Comparison of ENCODE assay signal across 9 cellular contexts in the genomic region with DNA sequence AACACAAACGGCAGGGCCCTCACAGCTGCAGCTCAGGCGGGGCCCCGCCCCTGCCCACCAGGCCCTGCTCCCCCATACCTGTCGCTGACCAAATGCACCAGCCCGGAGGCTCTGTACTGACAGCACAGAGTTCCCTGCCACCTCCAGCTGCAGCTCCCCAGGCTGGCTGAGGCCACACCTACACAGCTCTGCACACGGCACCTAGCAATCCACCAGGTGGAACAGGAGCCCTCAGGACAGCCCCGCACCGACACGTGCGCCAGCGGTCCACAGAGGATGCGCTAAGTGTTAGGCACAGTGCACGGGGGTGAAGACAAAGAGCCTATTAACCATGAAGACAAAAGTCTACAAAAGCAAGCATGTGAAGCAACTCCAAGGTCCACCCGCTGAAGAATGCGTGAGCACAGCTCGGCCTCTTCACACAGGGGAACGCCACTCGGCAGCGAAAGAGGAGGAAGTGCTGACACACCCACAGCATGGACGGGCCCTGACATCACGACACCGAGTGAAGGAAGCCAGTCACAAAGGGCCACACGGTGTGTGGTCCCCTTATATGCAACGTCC. TPM values are rescaled to one million over a fixed set of nuclear protein-coding genes. Genes with fewer than 3 reads are reported as not detected.
DNase-seq lines count a peak whose midpoint lies in the region; ATAC-seq, FAIRE-seq and TF ChIP-seq lines count a peak whose summit lies in the region.
"Had no signal": no experiment of that assay in that cellular context is flagged by ENCODE, and none has a peak within 500 bp of the region (broad histone marks: within the 10 kb centered on the region; RNA-seq: fewer than 3 reads in every experiment).

No MANE protein-coding gene starts in this region.

- in situ Hi-C loops in mammary epithelial cell (cut with MboI; ENCODE audit: low sequenced_read_pairs in 2 of 2): no loop called here
- in situ Hi-C loops in HepG2 (cut with HindIII; ENCODE audit: extremely low pct_ligation_motif_present, low pct_unique_long_range_greater_than_20kb): no loop called here

- peaks cover 5% of the 10 kb centered on the region for H4K20me1 ChIP-seq in mammary epithelial cell (ENCODE audit: insufficient read depth, low read length)
- peaks cover 75% of the 10 kb centered on the region for H4K20me1 ChIP-seq in HepG2 (ENCODE audit: insufficient read depth, low read length)
- H4K20me1 ChIP-seq in osteoblast (ENCODE audit: insufficient read depth, low read length): peaks cover 60% of the 10 kb centered on the region

- H3K79me2 ChIP-seq in mammary epithelial cell (ENCODE audit: insufficient read depth, low read length): peaks cover 88% of the 10 kb centered on the region
- H3K79me2 ChIP-seq in HepG2 (ENCODE audit: insufficient read depth, low read length): peaks cover 94% of the 10 kb centered on the region
- peaks cover 90% of the 10 kb centered on the region for H3K79me2 ChIP-seq in osteoblast (ENCODE audit: insufficient read depth, low read length)

- POLR2A ChIA-PET in HepG2 (lab: Yijun Ruan, JAX): interaction anchor here (0.7 to 3.3 kb wide), 10 partner anchors 12 to 105 kb away, joined by 3 to 15 read pairs (median 8); partner anchors contain the start of gene FBXO31

- H3K9ac ChIP-seq in mammary epithelial cell (ENCODE audit: insufficient read depth, low read length): no peak overlapping the region
- peak overlapping the region; percentile 18 for H3K9ac ChIP-seq in HepG2 (ENCODE audit: insufficient read depth, low read depth, low read length)

- dilution Hi-C loops in mammary epithelial cell (cut with HindIII; ENCODE audit: low sequenced_read_pairs): no loop called here

- ATAC-seq in HepG2 (peak; percentile 87), HG02610 (IDR thresholded peaks at IDR 0.05; ENCODE audit: unreplicated experiment) (no peak), GM21825 (IDR thresholded peaks at IDR 0.05; ENCODE audit: unreplicated experiment) (no peak), HG03135 (IDR thresholded peaks at IDR 0.05; ENCODE audit: unreplicated experiment) (no peak)

- peaks cover 65% of the 10 kb centered on the region for H3K4me1 ChIP-seq in mammary epithelial cell (ENCODE audit: insufficient read depth, low read length)
- H3K4me1 ChIP-seq in HepG2 (ENCODE audit: insufficient read depth, low read length): peaks cover 72% of the 10 kb centered on the region
- H3K4me1 ChIP-seq in osteoblast (ENCODE audit: insufficient read depth, low read length): peaks cover 34% of the 10 kb centered on the region

- peak; percentile 87 for FAIRE-seq in HepG2 (lab: Jason Lieb, UNC)

- TF ChIP-seq POLR2A in HepG2 (IDR thresholded peaks at IDR 0.05; ENCODE audit: insufficient read depth in 1 of 2, low read depth in 2 of 2, low read length in 2 of 2): peak in 1 of 2 experiments; percentile 38; a peak in 1 of 4 replicates

- TF ChIP-seq EP300 in HepG2 (IDR thresholded peaks at IDR 0.05; ENCODE audit: low read depth in 2 of 2, low read length in 2 of 2) (peak in 1 of 2 experiments; percentile 18; a peak in 1 of 4 replicates), HepG2 (CRISPR knock-in tag; IDR thresholded peaks at IDR 0.05; ENCODE audit: borderline replicate concordance) (peak; percentile 57)

- intact Hi-C loops in mammary epithelial cell (cut with micrococcal nuclease): loop anchor here (1.0 kb wide), 1 partner anchor 26 kb away; no protein-coding TSS in a partner anchor
- intact Hi-C loops in HepG2 (cut with micrococcal nuclease; ENCODE audit: unreplicated experiment): loop anchor here (1.0 to 10.0 kb wide), 2 partner anchors 26 to 103 kb away; partner anchors contain the start of gene FBXO31

- 0 out of 2 replicates have a peak, but pooled peaks have one; percentile 8 for TF ChIP-seq RAD21 in HepG2 (CRISPR knock-in tag; IDR thresholded peaks at IDR 0.05)

- TF ChIP-seq CTCF in mammary epithelial cell (conservative IDR thresholded peaks at IDR 0.05 in 1 of 2, IDR thresholded peaks at IDR 0.05 in 1 of 2; ENCODE audit: extremely low read depth in 1 of 2, insufficient read depth in 1 of 2, low read depth in 1 of 2, low read length in 2 of 2) (no peak), HepG2 (CRISPR knock-in tag; IDR thresholded peaks at IDR 0.05) (peak; percentile 51), osteoblast (IDR thresholded peaks at IDR 0.05; ENCODE audit: extremely low read depth, low read depth, low read length) (no peak)

- BruUV-seq in mammary epithelial cell (replicated peaks; lab: Mats Ljungman, UMichigan) (no TSS peak), HepG2 (replicated peaks; lab: Mats Ljungman, UMichigan) (no TSS peak)

- H3K4me2 ChIP-seq in mammary epithelial cell (ENCODE audit: insufficient read depth, low read depth, low read length) (peak overlapping the region; percentile 69), HepG2 (ENCODE audit: low read depth, low read length) (peak overlapping the region; percentile 94), osteoblast (ENCODE audit: insufficient read depth, low read length) (no peak overlapping the region)

- H3K27ac ChIP-seq in mammary epithelial cell (ENCODE audit: insufficient read depth, low read depth, low read length) (peak overlapping the region; percentile 32), HepG2 (ENCODE audit: extremely low read length, insufficient read depth, low read length) (peak overlapping the region; percentile 60), osteoblast (ENCODE audit: low read depth, low read length) (no peak overlapping the region)

- H3K27me3 ChIP-seq in mammary epithelial cell (ENCODE audit: insufficient read depth, low read length) (no peaks in the 10 kb centered on the region), HepG2 (ENCODE audit: control insufficient read depth in 1 of 2, insufficient read depth in 2 of 2, low read length in 2 of 2) (no peaks in the 10 kb centered on the region), osteoblast (ENCODE audit: insufficient read depth, low read length) (no peaks in the 10 kb centered on the region)

- WGBS in mammary epithelial cell (ENCODE audit: low coverage, missing lambda C conversion rate): 0% methylated on average over 7 of the region's 24 CpGs
- WGBS in HepG2 (ENCODE audit: low lambda C conversion rate): under 1% methylated on average over 23 of the region's 24 CpGs

- CTCF ChIA-PET in mammary epithelial cell (lab: Charles Lee; ENCODE audit: low non-redundant PET): interaction anchor here (0.6 kb wide), 1 partner anchor 305 kb away, joined by 3 read pairs; no protein-coding TSS in a partner anchor
- CTCF ChIA-PET in HepG2 (lab: Yijun Ruan, JAX; ENCODE audit: low intra/inter-chr PET ratio, low total read pairs): interaction anchor here (0.8 kb wide), 1 partner anchor 149 kb away, joined by 3 read pairs; no protein-coding TSS in a partner anchor

- DNase-seq in COLO668 (lab: John Stamatoyannopoulos, UW; ENCODE audit: unreplicated experiment) (peak; percentile 94), NCI-H187 treated with DMSO at 0.1 percent for 48 hours (lab: John Stamatoyannopoulos, UW) (peak; percentile 14), mammary epithelial cell (peak; percentile 88), HepG2 (ENCODE audit: low spot score) (peak; percentile 97), osteoblast (ENCODE audit: insufficient read length, low spot score, missing footprints) (no peak)
- DNase-seq: naive B cell had no signal

- H3K9me3 ChIP-seq in mammary epithelial cell (replicated peaks; ENCODE audit: insufficient read depth, low read length) (no peaks in the 10 kb centered on the region), HepG2 (ENCODE audit: low read length) (no peaks in the 10 kb centered on the region), osteoblast (ENCODE audit: low read depth, low read length) (no peaks in the 10 kb centered on the region)

- H3K4me3 ChIP-seq in mammary epithelial cell (replicated peaks in 1 of 3; ENCODE audit: insufficient read depth in 1 of 3, low read depth in 2 of 3, low read length in 3 of 3) (peak overlapping the region; percentile 15 to 49 (median 40)), HepG2 (replicated peaks in 1 of 3; ENCODE audit: insufficient read depth in 1 of 3, low read depth in 2 of 3, low read length in 3 of 3) (peak overlapping the region; percentile 38 to 54 (median 50); a peak in 5 of 6 replicates), osteoblast (ENCODE audit: insufficient read depth, low read length) (no peak overlapping the region)

- H2AFZ ChIP-seq in mammary epithelial cell (ENCODE audit: low read depth, low read length) (peak overlapping the region; percentile 85), HepG2 (ENCODE audit: low read length) (no peak overlapping the region), osteoblast (ENCODE audit: low read length) (no peak overlapping the region)

- H3K36me3 ChIP-seq in mammary epithelial cell (ENCODE audit: insufficient read depth, low read length) (no peaks in the 10 kb centered on the region), HepG2 (replicated peaks in 1 of 2; ENCODE audit: control insufficient read depth in 1 of 2, insufficient read depth in 2 of 2, low read length in 2 of 2) (peaks cover 2 to 4% of the 10 kb centered on the region in 2 experiments; a peak in 4 of 5 replicates), osteoblast (ENCODE audit: insufficient read depth, low read length) (no peaks in the 10 kb centered on the region)

RNA-seq across cellular contexts. Expression of gene ZCCHC14, which starts 5.4 kb away (rescaled TPM):
- 10 to 100 TPM in 1 of 2 donors, 1 to 10 TPM in 1; 7.0 to 15.8 TPM for total RNA-seq in mammary epithelial cell
- polyA plus RNA-seq in mammary epithelial cell: 4.7 TPM
- 8.1 TPM for polyA minus RNA-seq in mammary epithelial cell
- 12.5 and 20.4 TPM in 2 replicates for total RNA-seq in HepG2 (2016; rRNA removed; fragmentation: Illumina TruSeq; extraction: Trizol)
- 10.4 and 15.8 TPM in 2 replicates for total RNA-seq in HepG2 (2016; cell fraction: cytosol; rRNA removed; fragmentation: Illumina TruSeq; extraction: Trizol; ENCODE audit: low read depth)
- total RNA-seq in HepG2 (2016; cell fraction: insoluble cytoplasmic fraction; rRNA removed; fragmentation: Illumina TruSeq; extraction: Trizol): 11.4 and 19.2 TPM in 2 replicates
- 9.4 and 10.4 TPM in 2 replicates for total RNA-seq in HepG2 (2016; cell fraction: membrane; rRNA removed; fragmentation: Illumina TruSeq; extraction: Trizol)
- total RNA-seq in HepG2 (2016; cell fraction: nucleus; rRNA removed; fragmentation: Illumina TruSeq; extraction: Trizol): 21.7 and 25.2 TPM in 2 replicates
- 12.4 and 13.9 TPM in 2 replicates for polyA plus RNA-seq in HepG2 (2011; rRNA removed)
- 7.2 and 8.1 TPM in 2 replicates for polyA plus RNA-seq in HepG2 (2011; cell fraction: cytosol; rRNA removed)
- 44.4 and 55.9 TPM in 2 replicates for polyA plus RNA-seq in HepG2 (2011; cell fraction: nucleus; rRNA removed)
- 24.9 and 25.6 TPM in 2 replicates for polyA plus RNA-seq in HepG2 (2012)
- 0.75 and 0.90 TPM in 2 replicates for polyA plus RNA-seq in HepG2 (2016; cell fraction: cytosol; fragmentation: Illumina TruSeq; extraction: Trizol; ENCODE audit: low read depth)
- polyA plus RNA-seq in HepG2 (2016; cell fraction: insoluble cytoplasmic fraction; fragmentation: Illumina TruSeq; extraction: Trizol; ENCODE audit: low read depth): 19.5 and 24.4 TPM in 2 replicates
- polyA plus RNA-seq in HepG2 (2016; cell fraction: membrane; fragmentation: Illumina TruSeq; extraction: Trizol; ENCODE audit: low read depth): 3.1 and 3.9 TPM in 2 replicates
- 46.5 and 48.4 TPM in 2 replicates for polyA plus RNA-seq in HepG2 (2016; cell fraction: nucleus; fragmentation: Illumina TruSeq; extraction: Trizol; ENCODE audit: insufficient read depth, low read depth)
- 16.6 and 28.7 TPM in 2 replicates for polyA minus RNA-seq in HepG2 (2011; rRNA and poly(A)+ RNA removed; ENCODE audit: low replicate concordance)
- 20.6 and 23.9 TPM in 2 replicates for polyA minus RNA-seq in HepG2 (2011; cell fraction: cytosol; rRNA and poly(A)+ RNA removed)
- 24.0 and 26.7 TPM in 2 replicates for polyA minus RNA-seq in HepG2 (2011; cell fraction: nucleus; rRNA and poly(A)+ RNA removed)
- 36.9 and 41.8 TPM in 2 replicates for total RNA-seq in osteoblast
